1 cellular context compared by ENCODE assay signal in genomic region chr17:50161023-50161910, GRCh38.
TF ChIP-seq lines count a peak whose summit lies in the region.

No MANE protein-coding gene starts in this region.

TF ChIP-seq in H1, 55 proteins besides CTCF, POLR2A, EP300 and RAD21:
- TF ChIP-seq TCF12 (IDR thresholded peaks at IDR 0.05; ENCODE audit: low read depth, low read length) (no peak), SAP30 (IDR thresholded peaks at IDR 0.05; ENCODE audit: insufficient read depth, insufficient replicate concordance, low read length) (no peak), HDAC6 (IDR thresholded peaks at IDR 0.05; ENCODE audit: low read depth, low read length) (no peak), POU5F1 (IDR thresholded peaks at IDR 0.05; ENCODE audit: low read depth, low read length) (no peak), GABPA (IDR thresholded peaks at IDR 0.05; ENCODE audit: borderline replicate concordance, insufficient read depth, low read length) (peak; percentile 53; the same call in 1 of the 2 replicates), FOSL1 (IDR thresholded peaks at IDR 0.05; ENCODE audit: insufficient read depth, low read depth, low read length) (no peak), YY1 (IDR thresholded peaks at IDR 0.05; ENCODE audit: low read depth, low read length) (no peak), MAFK (IDR thresholded peaks at IDR 0.05; ENCODE audit: low read depth, low read length) (no peak), TEAD4 (IDR thresholded peaks at IDR 0.05; ENCODE audit: low read depth, low read length) (peak; percentile 16; the same call in 1 of the 2 replicates), BCL11A (IDR thresholded peaks at IDR 0.05; ENCODE audit: low read depth in 2 of 2, low read length in 2 of 2) (no peak), TAF7 (optimal IDR thresholded peaks at IDR 0.05; ENCODE audit: borderline replicate concordance, low read depth, low read length) (no peak), E2F6 (IDR thresholded peaks at IDR 0.05) (peak; percentile 91), KDM5A (IDR thresholded peaks at IDR 0.05; ENCODE audit: low read length) (no peak), ZNF274 (IDR thresholded peaks at IDR 0.05; ENCODE audit: borderline replicate concordance, extremely low read depth, low read length) (no peak), CBX8 (IDR thresholded peaks at IDR 0.05; ENCODE audit: borderline replicate concordance, low read depth, low read length) (no peak), CHD1 (IDR thresholded peaks at IDR 0.05; ENCODE audit: low read depth, low read length) (no peak), ATF2 (IDR thresholded peaks at IDR 0.05; ENCODE audit: low read length) (0 out of 2 replicates have a peak, but pooled peaks have one; percentile 22), GTF2F1 (IDR thresholded peaks at IDR 0.05; ENCODE audit: borderline replicate concordance, low read depth, low read length) (no peak), SP2 (IDR thresholded peaks at IDR 0.05; ENCODE audit: low read length) (no peak), RFX5 (IDR thresholded peaks at IDR 0.05; ENCODE audit: borderline replicate concordance, low read depth, low read length) (no peak), JUND (IDR thresholded peaks at IDR 0.05; ENCODE audit: low read length) (peak; percentile 30; the same call in 1 of the 2 replicates), ASH2L (IDR thresholded peaks at IDR 0.05; ENCODE audit: low read length) (peak; percentile 48), RNF2 (IDR thresholded peaks at IDR 0.05; ENCODE audit: borderline replicate concordance, low read depth, low read length, missing control alignments, poor library complexity, severe bottlenecking) (no peak), CBX5 (IDR thresholded peaks at IDR 0.05; ENCODE audit: low read depth, low read length) (no peak), SUZ12 (IDR thresholded peaks at IDR 0.05; ENCODE audit: low read length) (no peak), SIN3A (conservative IDR thresholded peaks at IDR 0.05 in 1 of 2, IDR thresholded peaks at IDR 0.05 in 1 of 2; ENCODE audit: low read depth in 1 of 2, low read length in 2 of 2) (no peak), SIX5 (IDR thresholded peaks at IDR 0.05; ENCODE audit: low read depth, low read length) (no peak), CHD2 (IDR thresholded peaks at IDR 0.05; ENCODE audit: low read length) (no peak), NANOG (IDR thresholded peaks at IDR 0.05; ENCODE audit: insufficient read depth, low read depth, low read length, poor library complexity, severe bottlenecking) (no peak), SP1 (IDR thresholded peaks at IDR 0.05; ENCODE audit: low read depth, low read length) (no peak), PHF8 (conservative IDR thresholded peaks at IDR 0.05; ENCODE audit: low read depth, low read length) (peak; percentile 31), SP4 (IDR thresholded peaks at IDR 0.05; ENCODE audit: low read length) (peak; percentile 49; the same call in 1 of the 2 replicates), RXRA (IDR thresholded peaks at IDR 0.05; ENCODE audit: insufficient read depth, low read depth, low read length) (no peak), SIRT6 (IDR thresholded peaks at IDR 0.05; ENCODE audit: low read length) (no peak), CEBPB (IDR thresholded peaks at IDR 0.05; ENCODE audit: low read depth, low read length) (no peak), EGR1 (IDR thresholded peaks at IDR 0.05; ENCODE audit: borderline replicate concordance, low read depth, low read length) (peak; percentile 86; the same call in 1 of the 2 replicates), RBBP5 (IDR thresholded peaks at IDR 0.05; ENCODE audit: borderline replicate concordance, low read depth, low read length) (peak; percentile 19; the same call in 1 of the 2 replicates), SRF (IDR thresholded peaks at IDR 0.05; ENCODE audit: low read depth, low read length) (no peak), CTBP2 (IDR thresholded peaks at IDR 0.05; ENCODE audit: borderline replicate concordance, insufficient read depth, insufficient read length, low read length) (peak; percentile 26), CREB1 (IDR thresholded peaks at IDR 0.05) (peak; percentile 92), MAX (IDR thresholded peaks at IDR 0.05) (peak; percentile 87), TBP (IDR thresholded peaks at IDR 0.05; ENCODE audit: low read depth, low read length) (peak; percentile 13; the same call in 1 of the 2 replicates), EZH2 (IDR thresholded peaks at IDR 0.05; ENCODE audit: low read depth, low read length, severe bottlenecking) (no peak), BRCA1 (IDR thresholded peaks at IDR 0.05; ENCODE audit: low read depth, low read length) (no peak), HDAC2 (IDR thresholded peaks at IDR 0.05; ENCODE audit: borderline replicate concordance in 1 of 2, low read depth in 2 of 2, low read length in 2 of 2) (no peak), BACH1 (IDR thresholded peaks at IDR 0.05; ENCODE audit: low read length) (no peak), KDM4A (IDR thresholded peaks at IDR 0.05; ENCODE audit: low read depth, low read length, severe bottlenecking) (peak; percentile 74), POLR2AphosphoS5 (IDR thresholded peaks at IDR 0.05; ENCODE audit: low read depth, low read length) (peak; percentile 39; the same call in 1 of the 2 replicates), KDM1A (IDR thresholded peaks at IDR 0.05; ENCODE audit: borderline replicate concordance, low read length) (no peak), TAF1 (IDR thresholded peaks at IDR 0.05; ENCODE audit: low read depth, low read length) (peak; percentile 53; the same call in 1 of the 2 replicates), JUN (IDR thresholded peaks at IDR 0.05; ENCODE audit: low read depth, low read length) (no peak), NRF1 (IDR thresholded peaks at IDR 0.05; ENCODE audit: low read depth, low read length) (peak; percentile 74)
- TF ChIP-seq, protein P1, sequence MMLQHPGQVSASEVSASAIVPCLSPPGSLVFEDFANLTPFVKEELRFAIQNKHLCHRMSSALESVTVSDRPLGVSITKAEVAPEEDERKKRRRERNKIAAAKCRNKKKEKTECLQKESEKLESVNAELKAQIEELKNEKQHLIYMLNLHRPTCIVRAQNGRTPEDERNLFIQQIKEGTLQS (IDR thresholded peaks at IDR 0.05; ENCODE audit: insufficient read depth, low read depth, low read length): peak; percentile 62; the same call in 1 of the 2 replicates
- TF ChIP-seq, protein P2, sequence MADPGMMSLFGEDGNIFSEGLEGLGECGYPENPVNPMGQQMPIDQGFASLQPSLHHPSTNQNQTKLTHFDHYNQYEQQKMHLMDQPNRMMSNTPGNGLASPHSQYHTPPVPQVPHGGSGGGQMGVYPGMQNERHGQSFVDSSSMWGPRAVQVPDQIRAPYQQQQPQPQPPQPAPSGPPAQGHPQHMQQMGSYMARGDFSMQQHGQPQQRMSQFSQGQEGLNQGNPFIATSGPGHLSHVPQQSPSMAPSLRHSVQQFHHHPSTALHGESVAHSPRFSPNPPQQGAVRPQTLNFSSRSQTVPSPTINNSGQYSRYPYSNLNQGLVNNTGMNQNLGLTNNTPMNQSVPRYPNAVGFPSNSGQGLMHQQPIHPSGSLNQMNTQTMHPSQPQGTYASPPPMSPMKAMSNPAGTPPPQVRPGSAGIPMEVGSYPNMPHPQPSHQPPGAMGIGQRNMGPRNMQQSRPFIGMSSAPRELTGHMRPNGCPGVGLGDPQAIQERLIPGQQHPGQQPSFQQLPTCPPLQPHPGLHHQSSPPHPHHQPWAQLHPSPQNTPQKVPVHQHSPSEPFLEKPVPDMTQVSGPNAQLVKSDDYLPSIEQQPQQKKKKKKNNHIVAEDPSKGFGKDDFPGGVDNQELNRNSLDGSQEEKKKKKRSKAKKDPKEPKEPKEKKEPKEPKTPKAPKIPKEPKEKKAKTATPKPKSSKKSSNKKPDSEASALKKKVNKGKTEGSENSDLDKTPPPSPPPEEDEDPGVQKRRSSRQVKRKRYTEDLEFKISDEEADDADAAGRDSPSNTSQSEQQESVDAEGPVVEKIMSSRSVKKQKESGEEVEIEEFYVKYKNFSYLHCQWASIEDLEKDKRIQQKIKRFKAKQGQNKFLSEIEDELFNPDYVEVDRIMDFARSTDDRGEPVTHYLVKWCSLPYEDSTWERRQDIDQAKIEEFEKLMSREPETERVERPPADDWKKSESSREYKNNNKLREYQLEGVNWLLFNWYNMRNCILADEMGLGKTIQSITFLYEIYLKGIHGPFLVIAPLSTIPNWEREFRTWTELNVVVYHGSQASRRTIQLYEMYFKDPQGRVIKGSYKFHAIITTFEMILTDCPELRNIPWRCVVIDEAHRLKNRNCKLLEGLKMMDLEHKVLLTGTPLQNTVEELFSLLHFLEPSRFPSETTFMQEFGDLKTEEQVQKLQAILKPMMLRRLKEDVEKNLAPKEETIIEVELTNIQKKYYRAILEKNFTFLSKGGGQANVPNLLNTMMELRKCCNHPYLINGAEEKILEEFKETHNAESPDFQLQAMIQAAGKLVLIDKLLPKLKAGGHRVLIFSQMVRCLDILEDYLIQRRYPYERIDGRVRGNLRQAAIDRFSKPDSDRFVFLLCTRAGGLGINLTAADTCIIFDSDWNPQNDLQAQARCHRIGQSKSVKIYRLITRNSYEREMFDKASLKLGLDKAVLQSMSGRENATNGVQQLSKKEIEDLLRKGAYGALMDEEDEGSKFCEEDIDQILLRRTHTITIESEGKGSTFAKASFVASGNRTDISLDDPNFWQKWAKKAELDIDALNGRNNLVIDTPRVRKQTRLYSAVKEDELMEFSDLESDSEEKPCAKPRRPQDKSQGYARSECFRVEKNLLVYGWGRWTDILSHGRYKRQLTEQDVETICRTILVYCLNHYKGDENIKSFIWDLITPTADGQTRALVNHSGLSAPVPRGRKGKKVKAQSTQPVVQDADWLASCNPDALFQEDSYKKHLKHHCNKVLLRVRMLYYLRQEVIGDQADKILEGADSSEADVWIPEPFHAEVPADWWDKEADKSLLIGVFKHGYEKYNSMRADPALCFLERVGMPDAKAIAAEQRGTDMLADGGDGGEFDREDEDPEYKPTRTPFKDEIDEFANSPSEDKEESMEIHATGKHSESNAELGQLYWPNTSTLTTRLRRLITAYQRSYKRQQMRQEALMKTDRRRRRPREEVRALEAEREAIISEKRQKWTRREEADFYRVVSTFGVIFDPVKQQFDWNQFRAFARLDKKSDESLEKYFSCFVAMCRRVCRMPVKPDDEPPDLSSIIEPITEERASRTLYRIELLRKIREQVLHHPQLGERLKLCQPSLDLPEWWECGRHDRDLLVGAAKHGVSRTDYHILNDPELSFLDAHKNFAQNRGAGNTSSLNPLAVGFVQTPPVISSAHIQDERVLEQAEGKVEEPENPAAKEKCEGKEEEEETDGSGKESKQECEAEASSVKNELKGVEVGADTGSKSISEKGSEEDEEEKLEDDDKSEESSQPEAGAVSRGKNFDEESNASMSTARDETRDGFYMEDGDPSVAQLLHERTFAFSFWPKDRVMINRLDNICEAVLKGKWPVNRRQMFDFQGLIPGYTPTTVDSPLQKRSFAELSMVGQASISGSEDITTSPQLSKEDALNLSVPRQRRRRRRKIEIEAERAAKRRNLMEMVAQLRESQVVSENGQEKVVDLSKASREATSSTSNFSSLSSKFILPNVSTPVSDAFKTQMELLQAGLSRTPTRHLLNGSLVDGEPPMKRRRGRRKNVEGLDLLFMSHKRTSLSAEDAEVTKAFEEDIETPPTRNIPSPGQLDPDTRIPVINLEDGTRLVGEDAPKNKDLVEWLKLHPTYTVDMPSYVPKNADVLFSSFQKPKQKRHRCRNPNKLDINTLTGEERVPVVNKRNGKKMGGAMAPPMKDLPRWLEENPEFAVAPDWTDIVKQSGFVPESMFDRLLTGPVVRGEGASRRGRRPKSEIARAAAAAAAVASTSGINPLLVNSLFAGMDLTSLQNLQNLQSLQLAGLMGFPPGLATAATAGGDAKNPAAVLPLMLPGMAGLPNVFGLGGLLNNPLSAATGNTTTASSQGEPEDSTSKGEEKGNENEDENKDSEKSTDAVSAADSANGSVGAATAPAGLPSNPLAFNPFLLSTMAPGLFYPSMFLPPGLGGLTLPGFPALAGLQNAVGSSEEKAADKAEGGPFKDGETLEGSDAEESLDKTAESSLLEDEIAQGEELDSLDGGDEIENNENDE (IDR thresholded peaks at IDR 0.05; ENCODE audit: insufficient replicate concordance, low read length): no peak
- TF ChIP-seq, protein P3, sequence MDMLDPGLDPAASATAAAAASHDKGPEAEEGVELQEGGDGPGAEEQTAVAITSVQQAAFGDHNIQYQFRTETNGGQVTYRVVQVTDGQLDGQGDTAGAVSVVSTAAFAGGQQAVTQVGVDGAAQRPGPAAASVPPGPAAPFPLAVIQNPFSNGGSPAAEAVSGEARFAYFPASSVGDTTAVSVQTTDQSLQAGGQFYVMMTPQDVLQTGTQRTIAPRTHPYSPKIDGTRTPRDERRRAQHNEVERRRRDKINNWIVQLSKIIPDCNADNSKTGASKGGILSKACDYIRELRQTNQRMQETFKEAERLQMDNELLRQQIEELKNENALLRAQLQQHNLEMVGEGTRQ (IDR thresholded peaks at IDR 0.05; ENCODE audit: low read length): no peak
